ENCODE assay signal across 13 cellular contexts in the genomic region with DNA sequence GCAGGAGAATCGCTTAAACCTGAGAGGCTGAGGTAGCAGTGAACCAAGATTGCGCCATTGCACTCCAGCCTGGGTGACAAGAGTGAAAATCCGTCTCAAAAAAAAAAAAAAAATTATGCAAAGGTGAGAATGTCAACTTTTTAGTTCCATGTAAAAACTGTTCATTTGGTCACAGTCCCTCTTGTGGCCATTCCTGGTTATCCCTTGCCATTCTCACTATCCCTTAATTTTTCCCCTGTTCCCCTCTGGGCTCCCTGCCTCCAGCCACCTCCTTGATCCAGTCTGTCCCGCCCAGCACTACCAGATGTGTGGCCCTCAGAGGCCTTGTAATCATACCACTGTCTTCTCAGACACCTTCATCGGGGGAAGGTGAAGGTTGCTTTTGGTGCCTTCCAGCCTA. TPM values are rescaled to one million over a fixed set of nuclear protein-coding genes. Genes with fewer than 3 reads are reported as not detected.
DNase-seq lines count a peak whose midpoint lies in the region; ATAC-seq and TF ChIP-seq lines count a peak whose summit lies in the region.
"Had no signal": no experiment of that assay in that cellular context is flagged by ENCODE, and none has a peak within 500 bp of the region (broad histone marks: within the 10 kb centered on the region; RNA-seq: fewer than 3 reads in every experiment).

No MANE protein-coding gene starts in this region.

- H3K4me1 ChIP-seq in endodermal cell (ENCODE audit: control insufficient read depth, insufficient read depth, low read length), result no peaks in the 10 kb centered on the region

- DNase-seq in DMS 273 (lab: John Stamatoyannopoulos, UW; ENCODE audit: unreplicated experiment), result peak; percentile 25
- no peak for DNase-seq in DMS 273 treated with DMSO at 0.1 percent for 48 hours (lab: John Stamatoyannopoulos, UW)
- peak; percentile 71 for DNase-seq in endodermal cell
- no peak for DNase-seq in progenitor cell of endocrine pancreas (ENCODE audit: low spot score, unreplicated experiment)
- DNase-seq in OCI-M2 (lab: John Stamatoyannopoulos, UW; ENCODE audit: unreplicated experiment), result no peak
- DNase-seq in T-helper 2 cell treated with Interferon-gamma antibody and Interleukin-4, amounts not matched to agents 5 μg/mL and 100 μg/mL, for 36 hours (ENCODE audit: low spot score), result no peak
- DNase-seq: 8988T; activated CD8-positive, alpha-beta memory T cell treated with anti-CD3 and anti-CD28 coated beads, Interleukin-2, amount 10 ng/mL, durations not matched to agents 7 days and 5 days; kidney glomerular epithelial cell had no signal

- TF ChIP-seq CTCF in LNCAP (IDR thresholded peaks at IDR 0.05), result peak; percentile 52
- peak; percentile 77 for TF ChIP-seq CTCF in endodermal cell (conservative IDR thresholded peaks at IDR 0.05)
- TF ChIP-seq CTCF in progenitor cell of endocrine pancreas (IDR thresholded peaks at IDR 0.05; ENCODE audit: unreplicated experiment), result peak; percentile 54

- H3K27me3 ChIP-seq in endodermal cell (ENCODE audit: control insufficient read depth, insufficient read depth, low read length, poor library complexity, severe bottlenecking), result no peaks in the 10 kb centered on the region

- 89 to 94% methylated on average over 3 to 5 of the region's 5 CpGs for WGBS in endodermal cell (ENCODE audit: insufficient coverage in 1 of 2, insufficient read length in 1 of 2), 2 experiments

- H3K36me3 ChIP-seq in endodermal cell (ENCODE audit: control insufficient read depth, insufficient read depth, low read length), result peaks cover 6% of the 10 kb centered on the region

- no peak overlapping the region for H3K27ac ChIP-seq in endodermal cell (ENCODE audit: low read depth, low read length)
- H3K27ac ChIP-seq: skin epidermis had no signal

- H3K4me1 Mint-ChIP-seq in endodermal cell (no peaks in the 10 kb centered on the region), progenitor cell of endocrine pancreas (ENCODE audit: low read depth) (peaks cover 6% of the 10 kb centered on the region)
- H3K4me1 Mint-ChIP-seq in T-helper 2 cell treated with Interferon-gamma antibody and Interleukin-4, amounts not matched to agents 5 μg/mL and 100 μg/mL, for 36 hours (ENCODE audit: low read depth), result peaks cover 11% of the 10 kb centered on the region

- no peaks in the 10 kb centered on the region for H3K9me3 ChIP-seq in endodermal cell (ENCODE audit: control insufficient read depth, low read length)

- H3K9ac ChIP-seq in endodermal cell (ENCODE audit: extremely low read depth, low read length, poor library complexity, severe bottlenecking), result no peak overlapping the region

- no peak overlapping the region for H3K4me3 Mint-ChIP-seq in endodermal cell
- no peak overlapping the region for H3K4me3 Mint-ChIP-seq in progenitor cell of endocrine pancreas (ENCODE audit: low read depth)
- no peak overlapping the region for H3K4me3 Mint-ChIP-seq in T-helper 2 cell treated with Interferon-gamma antibody and Interleukin-4, amounts not matched to agents 5 μg/mL and 100 μg/mL, for 36 hours
- H3K4me3 Mint-ChIP-seq: activated CD8-positive, alpha-beta memory T cell treated with anti-CD3 and anti-CD28 coated beads, Interleukin-2, amount 10 ng/mL, durations not matched to agents 7 days and 5 days had no signal

- ATAC-seq in GM19395 (IDR thresholded peaks at IDR 0.05; ENCODE audit: unreplicated experiment), result no peak
- ATAC-seq: activated CD8-positive, alpha-beta memory T cell treated with anti-CD3 and anti-CD28 coated beads, Interleukin-2, amount 10 ng/mL, durations not matched to agents 7 days and 5 days had no signal

- H3K27me3 Mint-ChIP-seq in endodermal cell (ENCODE audit: insufficient read depth) (no peaks in the 10 kb centered on the region), progenitor cell of endocrine pancreas (no peaks in the 10 kb centered on the region)
- no peaks in the 10 kb centered on the region for H3K27me3 Mint-ChIP-seq in T-helper 2 cell treated with Interferon-gamma antibody and Interleukin-4, amounts not matched to agents 5 μg/mL and 100 μg/mL, for 36 hours (ENCODE audit: low read depth)
- H3K27me3 Mint-ChIP-seq: activated CD8-positive, alpha-beta memory T cell treated with anti-CD3 and anti-CD28 coated beads, Interleukin-2, amount 10 ng/mL, durations not matched to agents 7 days and 5 days had no signal

- H3K27ac Mint-ChIP-seq in endodermal cell (peak overlapping the region; percentile 42), progenitor cell of endocrine pancreas (no peak overlapping the region)
- no peak overlapping the region for H3K27ac Mint-ChIP-seq in T-helper 2 cell treated with Interferon-gamma antibody and Interleukin-4, amounts not matched to agents 5 μg/mL and 100 μg/mL, for 36 hours
- H3K27ac Mint-ChIP-seq: activated CD8-positive, alpha-beta memory T cell treated with anti-CD3 and anti-CD28 coated beads, Interleukin-2, amount 10 ng/mL, durations not matched to agents 7 days and 5 days had no signal

- H3K36me3 Mint-ChIP-seq in endodermal cell (ENCODE audit: low read depth) (peaks cover 6% of the 10 kb centered on the region), progenitor cell of endocrine pancreas (ENCODE audit: insufficient read depth) (peaks cover 2% of the 10 kb centered on the region)
- peaks cover 12% of the 10 kb centered on the region for H3K36me3 Mint-ChIP-seq in T-helper 2 cell treated with Interferon-gamma antibody and Interleukin-4, amounts not matched to agents 5 μg/mL and 100 μg/mL, for 36 hours (ENCODE audit: low read depth)

- H3K9me3 Mint-ChIP-seq in endodermal cell, result no peaks in the 10 kb centered on the region
- H3K9me3 Mint-ChIP-seq in progenitor cell of endocrine pancreas (ENCODE audit: low read depth), result no peaks in the 10 kb centered on the region
- H3K9me3 Mint-ChIP-seq in T-helper 2 cell treated with Interferon-gamma antibody and Interleukin-4, amounts not matched to agents 5 μg/mL and 100 μg/mL, for 36 hours, result no peaks in the 10 kb centered on the region

- H3K4me3 ChIP-seq in endodermal cell (ENCODE audit: low read length), result no peak overlapping the region
- H3K4me3 ChIP-seq: skin epidermis had no signal

RNA-seq across cellular contexts. Expression of a gene that starts 23.4 kb away (rescaled TPM):
- 100 to 1,000 TPM in 1 of 2 donors, 10 to 100 TPM in 1; 96.0 to 114 TPM for total RNA-seq in endodermal cell
- polyA plus RNA-seq in endodermal cell (2013, experiment 1 of 2), result 105 TPM
- polyA plus RNA-seq in endodermal cell (2013, experiment 2 of 2), result 92.5 TPM
- total RNA-seq in progenitor cell of endocrine pancreas, result 134 and 135 TPM in 2 replicates

RNA-seq across cellular contexts. Expression of a gene that starts 27.1 kb away (rescaled TPM):
- total RNA-seq in endodermal cell (10 to 100 TPM; 19.6 to 20.3 TPM), progenitor cell of endocrine pancreas (18.2 and 19.2 TPM in 2 replicates)
- polyA plus RNA-seq in endodermal cell (2013, experiment 1 of 2), result 17.6 TPM
- polyA plus RNA-seq in endodermal cell (2013, experiment 2 of 2), result 21.2 TPM

RNA-seq across cellular contexts. Expression of a gene that starts 48.6 kb away (rescaled TPM):
- total RNA-seq in endodermal cell (10 to 100 TPM; 19.9 to 23.3 TPM), progenitor cell of endocrine pancreas (19.1 and 22.0 TPM in 2 replicates)
- 16.3 TPM for polyA plus RNA-seq in endodermal cell (2013, experiment 1 of 2)
- 18.4 TPM for polyA plus RNA-seq in endodermal cell (2013, experiment 2 of 2)

RNA-seq across cellular contexts. Expression of a gene that starts 50.5 kb away (rescaled TPM):
- total RNA-seq in endodermal cell, result under 1 TPM; 0.79 to 0.95 TPM
- polyA plus RNA-seq in endodermal cell (2013, experiment 1 of 2), result 0.46 TPM
- 0.29 TPM for polyA plus RNA-seq in endodermal cell (2013, experiment 2 of 2)
- total RNA-seq in progenitor cell of endocrine pancreas, result 12.0 and 13.2 TPM in 2 replicates
- total RNA-seq: activated CD8-positive, alpha-beta memory T cell treated with anti-CD3 and anti-CD28 coated beads, Interleukin-2, amount 10 ng/mL, durations not matched to agents 7 days and 5 days; LHCN-M2 had no signal

Comparison
In these comparisons a context has a peak if more than half of its experiments do, and no peak if none do; other contexts are left out.
1. DNase-seq: peak in DMS 273 (single experiment) and endodermal cell (single experiment); none in DMS 273 treated with DMSO at 0.1 percent for 48 hours (single experiment), progenitor cell of endocrine pancreas (single experiment), OCI-M2 (single experiment) and T-helper 2 cell treated with Interferon-gamma antibody and Interleukin-4, amounts not matched to agents 5 μg/mL and 100 μg/mL, for 36 hours (single experiment).
2. Peak in every context shown above with its lines, with median percentiles within 50 percentile points of each other: CTCF ChIP-seq.